Comparison of ENCODE assay signal across 8 cellular contexts in genomic region chr9:70413427-70413797, GRCh38. TPM values are rescaled to one million over a fixed set of nuclear protein-coding genes. Genes with fewer than 3 reads are reported as not detected.
DNase-seq lines count a peak whose midpoint lies in the region; ATAC-seq, FAIRE-seq and TF ChIP-seq lines count a peak whose summit lies in the region.

No MANE protein-coding gene starts in this region.

- peak overlapping the region; percentile 100 for H3K9ac ChIP-seq in astrocyte (ENCODE audit: low read length)

- H3K4me3 ChIP-seq in astrocyte (ENCODE audit: insufficient read depth, low read depth, low read length) (peak overlapping the region; percentile 97), iPS-18c (ENCODE audit: insufficient read depth, low read depth, low read length) (peak overlapping the region; percentile 70)

- peaks cover 11% of the 10 kb centered on the region for H4K20me1 ChIP-seq in astrocyte (ENCODE audit: insufficient read depth, low read length)

- H2AFZ ChIP-seq in astrocyte (ENCODE audit: low read depth, low read length), result peak overlapping the region; percentile 37

- H3K27me3 Mint-ChIP-seq in astrocyte (ENCODE audit: low read depth, unreplicated experiment), result no peaks in the 10 kb centered on the region

- peaks cover 31% of the 10 kb centered on the region for H3K4me1 ChIP-seq in astrocyte (ENCODE audit: insufficient read depth, low read length)

- peaks cover 46% of the 10 kb centered on the region for H3K79me2 ChIP-seq in astrocyte (ENCODE audit: insufficient read depth, low read length)

- H3K4me2 ChIP-seq in astrocyte (ENCODE audit: low read length), result peak overlapping the region; percentile 88

- peak overlapping the region; percentile 99 for H3K27ac ChIP-seq in astrocyte (ENCODE audit: low read depth, low read length)

- peaks cover 20% of the 10 kb centered on the region for H3K4me1 Mint-ChIP-seq in astrocyte (ENCODE audit: low read depth, unreplicated experiment)

- no peak for FAIRE-seq in astrocyte (lab: Jason Lieb, UNC)

- peak; percentile 63 for DNase-seq in stimulated activated CD4-positive, alpha-beta T cell treated with anti-CD3 and anti-CD28 coated beads, Interleukin-12 subunit alpha, Interleukin-12 subunit beta, amount 100 ng/mL, for 4 hours
- no peak for DNase-seq in stimulated activated CD4-positive, alpha-beta T cell treated with anti-CD3 and anti-CD28 coated beads, Interleukin-1b, Interleukin-23, amount 100 ng/mL, for 48 hours
- DNase-seq in NCI-H2171 (lab: John Stamatoyannopoulos, UW), result peak; percentile 26
- DNase-seq in astrocyte (ENCODE audit: low read depth), result no peak
- peak; percentile 27 to 57 for DNase-seq in stimulated activated CD8-positive, alpha-beta memory T cell treated with anti-CD3 and anti-CD28 coated beads, Interleukin-2, amount 100 ng/mL, for 48 hours (ENCODE audit: low read depth in 2 of 2)
- DNase-seq in NCI-H226, result no peak

- peak; percentile 19 for ATAC-seq in HG02571 (IDR thresholded peaks at IDR 0.05; ENCODE audit: unreplicated experiment)

- peaks cover under 1% of the 10 kb centered on the region for H3K9me3 Mint-ChIP-seq in astrocyte (ENCODE audit: unreplicated experiment)

- H3K9me3 ChIP-seq in astrocyte (ENCODE audit: insufficient read depth, low read depth, low read length), result no peaks in the 10 kb centered on the region
- no peaks in the 10 kb centered on the region for H3K9me3 ChIP-seq in iPS-18c (ENCODE audit: control insufficient read depth, insufficient read depth, low read length)

- TF ChIP-seq CTCF in astrocyte (IDR thresholded peaks at IDR 0.05; ENCODE audit: insufficient read depth, low read depth, low read length), result no peak

- peak overlapping the region; percentile 93 for H3K27ac Mint-ChIP-seq in astrocyte (ENCODE audit: unreplicated experiment)

- no peaks in the 10 kb centered on the region for H3K36me3 ChIP-seq in astrocyte (ENCODE audit: insufficient read depth, low read length)

- no peaks in the 10 kb centered on the region for H3K36me3 Mint-ChIP-seq in astrocyte (ENCODE audit: low read depth, unreplicated experiment)

- no peaks in the 10 kb centered on the region for H3K27me3 ChIP-seq in astrocyte (ENCODE audit: insufficient read depth, low read length)

- peak overlapping the region; percentile 88 for H3K4me3 Mint-ChIP-seq in astrocyte (ENCODE audit: unreplicated experiment)

RNA-seq across cellular contexts. Expression of gene KLF9, which starts 1.0 kb away (rescaled TPM):
- 4.7 and 4.9 TPM in 2 replicates for total RNA-seq in astrocyte

Comparison
In these comparisons a context has a peak if more than half of its experiments do, and no peak if none do; other contexts are left out.
1. DNase-seq: peak in stimulated activated CD4-positive, alpha-beta T cell treated with anti-CD3 and anti-CD28 coated beads, Interleukin-12 subunit alpha, Interleukin-12 subunit beta, amount 100 ng/mL, for 4 hours (single experiment), NCI-H2171 (single experiment) and stimulated activated CD8-positive, alpha-beta memory T cell treated with anti-CD3 and anti-CD28 coated beads, Interleukin-2, amount 100 ng/mL, for 48 hours (2 of 2); none in stimulated activated CD4-positive, alpha-beta T cell treated with anti-CD3 and anti-CD28 coated beads, Interleukin-1b, Interleukin-23, amount 100 ng/mL, for 48 hours (single experiment), astrocyte (single experiment) and NCI-H226 (single experiment).